In the genomic region with DNA sequence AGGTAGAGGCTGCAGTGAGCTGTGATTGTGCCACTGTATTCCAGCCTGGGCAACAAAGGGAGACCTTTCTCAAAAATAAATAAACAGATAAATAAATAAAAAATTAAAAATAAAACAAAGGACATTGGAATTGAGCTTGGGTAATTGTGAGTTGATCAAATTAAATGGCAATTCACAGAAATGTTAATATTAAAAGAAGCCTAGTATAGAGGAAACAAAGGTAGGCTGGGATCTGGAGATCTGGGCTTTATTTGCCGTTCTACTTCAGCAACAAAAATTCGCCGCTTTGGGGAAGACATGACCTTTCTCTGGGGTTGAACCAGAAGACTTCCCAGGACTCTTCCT, we compare ENCODE assay signal across 8 cellular contexts. TPM values are rescaled to one million over a fixed set of nuclear protein-coding genes. Genes with fewer than 3 reads are reported as not detected.
DNase-seq lines count a peak whose midpoint lies in the region; ATAC-seq and TF ChIP-seq lines count a peak whose summit lies in the region.

No MANE protein-coding gene starts in this region.

- H2AFZ ChIP-seq in neural progenitor cell (replicated peaks): peak overlapping the region; percentile 90

- H4K20me1 ChIP-seq in neural progenitor cell (ENCODE audit: low read depth): no peaks in the 10 kb centered on the region

- peak overlapping the region; percentile 95 to 99 (median 98) for H3K4me3 Mint-ChIP-seq in CD4-positive, CD25-positive, alpha-beta regulatory T cell
- H3K4me3 Mint-ChIP-seq in neural progenitor cell: peak overlapping the region; percentile 100

- H3K9me3 ChIP-seq in CD4-positive, CD25-positive, alpha-beta regulatory T cell (ENCODE audit: control insufficient read depth in 2 of 2, low read length in 2 of 2): no peaks in the 10 kb centered on the region
- no peaks in the 10 kb centered on the region for H3K9me3 ChIP-seq in effector memory CD4-positive, alpha-beta T cell (ENCODE audit: control insufficient read depth, low read length)
- H3K9me3 ChIP-seq in neural progenitor cell (ENCODE audit: low read depth): no peaks in the 10 kb centered on the region

- H3K36me3 ChIP-seq in CD4-positive, CD25-positive, alpha-beta regulatory T cell (ENCODE audit: control insufficient read depth, insufficient read depth, low read length): peaks cover 28% of the 10 kb centered on the region
- H3K36me3 ChIP-seq in effector memory CD4-positive, alpha-beta T cell (ENCODE audit: control insufficient read depth, insufficient read depth, low read length): peaks cover 21% of the 10 kb centered on the region
- H3K36me3 ChIP-seq in neural progenitor cell: no peaks in the 10 kb centered on the region

- peaks cover 12% of the 10 kb centered on the region for H3K27me3 Mint-ChIP-seq in CD4-positive, CD25-positive, alpha-beta regulatory T cell
- peaks cover 5% of the 10 kb centered on the region for H3K27me3 Mint-ChIP-seq in neural progenitor cell (ENCODE audit: insufficient read depth, low read depth)

- no peaks in the 10 kb centered on the region for H3K27me3 ChIP-seq in CD4-positive, CD25-positive, alpha-beta regulatory T cell (ENCODE audit: control insufficient read depth, insufficient read depth, low read length)
- no peaks in the 10 kb centered on the region for H3K27me3 ChIP-seq in effector memory CD4-positive, alpha-beta T cell (replicated peaks; ENCODE audit: control insufficient read depth, insufficient read depth, low read length, poor library complexity, severe bottlenecking)
- no peaks in the 10 kb centered on the region for H3K27me3 ChIP-seq in neural progenitor cell

- H3K27ac Mint-ChIP-seq in CD4-positive, CD25-positive, alpha-beta regulatory T cell: peak overlapping the region; percentile 97 to 99 (median 99)
- H3K27ac Mint-ChIP-seq in neural progenitor cell: peak overlapping the region; percentile 99

- in situ Hi-C loops in G401 (cut with HindIII; ENCODE audit: low sequenced_read_pairs): no loop called here

- peak overlapping the region; percentile 93 for H3K4me3 ChIP-seq in CD4-positive, CD25-positive, alpha-beta regulatory T cell (ENCODE audit: low read depth, low read length)
- H3K4me3 ChIP-seq in NB4 (ENCODE audit: low read depth, low read length) (peak overlapping the region; percentile 92), neural progenitor cell (peak overlapping the region; percentile 71)
- peak overlapping the region; percentile 85 for H3K4me3 ChIP-seq in effector memory CD4-positive, alpha-beta T cell (ENCODE audit: insufficient read depth, low read depth, low read length, poor library complexity, severe bottlenecking)

- TF ChIP-seq POLR2A in NB4 (IDR thresholded peaks at IDR 0.05; ENCODE audit: extremely low read depth, insufficient read length): no peak

- H3K9ac ChIP-seq in neural progenitor cell: peak overlapping the region; percentile 77

- H3K9me3 Mint-ChIP-seq in CD4-positive, CD25-positive, alpha-beta regulatory T cell: no peaks in the 10 kb centered on the region
- no peaks in the 10 kb centered on the region for H3K9me3 Mint-ChIP-seq in neural progenitor cell

- peaks cover 4 to 31% (median 18%) of the 10 kb centered on the region in 4 donors for H3K4me1 Mint-ChIP-seq in CD4-positive, CD25-positive, alpha-beta regulatory T cell
- peaks cover 28% of the 10 kb centered on the region for H3K4me1 Mint-ChIP-seq in neural progenitor cell

- no peak for DNase-seq in CD4-positive, CD25-positive, alpha-beta regulatory T cell
- DNase-seq in NB4 (ENCODE audit: low read depth) (no peak), neural progenitor cell (ENCODE audit: low spot score) (no peak), mucosa of gallbladder (ENCODE audit: low spot score) (no peak), epidermal melanocyte (ENCODE audit: insufficient read length, low spot score) (no peak), G401 (ENCODE audit: low spot score) (no peak), superior temporal gyrus (ENCODE audit: extremely low spot score) (no peak)
- DNase-seq in effector memory CD4-positive, alpha-beta T cell: no peak

- H3K4me1 ChIP-seq in CD4-positive, CD25-positive, alpha-beta regulatory T cell (ENCODE audit: control insufficient read depth, insufficient read depth, low read length, poor library complexity, severe bottlenecking): peaks cover 19% of the 10 kb centered on the region
- peaks cover 6% of the 10 kb centered on the region for H3K4me1 ChIP-seq in effector memory CD4-positive, alpha-beta T cell (ENCODE audit: control insufficient read depth, insufficient read depth, low read length, poor library complexity, severe bottlenecking)
- no peaks in the 10 kb centered on the region for H3K4me1 ChIP-seq in neural progenitor cell

- H3K79me2 ChIP-seq in neural progenitor cell (ENCODE audit: low read depth): peaks cover 12% of the 10 kb centered on the region

- peaks cover 19% of the 10 kb centered on the region for H3K36me3 Mint-ChIP-seq in CD4-positive, CD25-positive, alpha-beta regulatory T cell
- H3K36me3 Mint-ChIP-seq in neural progenitor cell: peaks cover 5% of the 10 kb centered on the region

- peak overlapping the region; percentile 86 for H3K27ac ChIP-seq in CD4-positive, CD25-positive, alpha-beta regulatory T cell (ENCODE audit: insufficient read depth, low read length, poor library complexity, severe bottlenecking)
- peak overlapping the region; percentile 81 for H3K27ac ChIP-seq in effector memory CD4-positive, alpha-beta T cell (ENCODE audit: insufficient read depth, low read length, poor library complexity, severe bottlenecking)
- H3K27ac ChIP-seq in neural progenitor cell: no peak overlapping the region

- peak overlapping the region; percentile 86 for H3K4me2 ChIP-seq in neural progenitor cell

- peak in 1 of 2 donors; percentile 16 for ATAC-seq in CD4-positive, CD25-positive, alpha-beta regulatory T cell (ENCODE audit: low read depth in 2 of 2)

- TF ChIP-seq CTCF in NB4 (IDR thresholded peaks at IDR 0.05; ENCODE audit: low read depth, low read length) (no peak), neural progenitor cell (IDR thresholded peaks at IDR 0.05) (no peak)

- H3F3A ChIP-seq in neural progenitor cell (ENCODE audit: low read depth): peaks cover 6% of the 10 kb centered on the region

RNA-seq across cellular contexts. Expression of a gene that starts 0.3 kb away (rescaled TPM):
- 29.4 TPM for total RNA-seq in CD4-positive, CD25-positive, alpha-beta regulatory T cell
- polyA plus RNA-seq in CD4-positive, CD25-positive, alpha-beta regulatory T cell: 10 to 100 TPM; 62.8 to 73.3 (median 71.4) TPM
- total RNA-seq in neural progenitor cell (ENCODE audit: low replicate concordance): 77.5 and 114 TPM in 2 replicates
- total RNA-seq in mucosa of gallbladder: 57.1 TPM
- 150 and 199 TPM in 2 replicates for total RNA-seq in G401 (2014; rRNA removed; shearing (Covaris generic))

RNA-seq across cellular contexts. Expression of a gene that starts 7.5 kb away (rescaled TPM):
- total RNA-seq in CD4-positive, CD25-positive, alpha-beta regulatory T cell: not detected
- under 1 TPM in 1 of 4 donors, not detected in 3; 0.09 TPM for polyA plus RNA-seq in CD4-positive, CD25-positive, alpha-beta regulatory T cell
- 0.12 TPM in 1 of 2 replicates, not detected in the other for total RNA-seq in neural progenitor cell (ENCODE audit: low replicate concordance)
- 0.37 TPM for total RNA-seq in mucosa of gallbladder
- not detected in 2 replicates for total RNA-seq in G401 (2014; rRNA removed; shearing (Covaris generic))

RNA-seq across cellular contexts. Expression of a gene that starts 11.9 kb away (rescaled TPM):
- not detected for total RNA-seq in CD4-positive, CD25-positive, alpha-beta regulatory T cell
- polyA plus RNA-seq in CD4-positive, CD25-positive, alpha-beta regulatory T cell: not detected
- total RNA-seq in neural progenitor cell (ENCODE audit: low replicate concordance) (0.51 and 5.8 TPM in 2 replicates), mucosa of gallbladder (22.7 TPM)
- 0.51 and 1.5 TPM in 2 replicates for total RNA-seq in G401 (2014; rRNA removed; shearing (Covaris generic))

RNA-seq across cellular contexts. Expression of a gene that starts 25.6 kb away (rescaled TPM):
- 12.8 TPM for total RNA-seq in CD4-positive, CD25-positive, alpha-beta regulatory T cell
- polyA plus RNA-seq in CD4-positive, CD25-positive, alpha-beta regulatory T cell: 100 to 1,000 TPM; 147 to 162 (median 156) TPM
- total RNA-seq in neural progenitor cell (ENCODE audit: low replicate concordance): 61.2 and 74.5 TPM in 2 replicates
- 78.0 TPM for total RNA-seq in mucosa of gallbladder
- total RNA-seq in G401 (2014; rRNA removed; shearing (Covaris generic)): 53.7 and 75.4 TPM in 2 replicates

RNA-seq across cellular contexts. Expression of a gene that starts 25.7 kb away (rescaled TPM):
- not detected for total RNA-seq in CD4-positive, CD25-positive, alpha-beta regulatory T cell
- polyA plus RNA-seq in CD4-positive, CD25-positive, alpha-beta regulatory T cell: under 1 TPM; 0.15 to 0.42 (median 0.28) TPM
- total RNA-seq in neural progenitor cell (ENCODE audit: low replicate concordance): 0.06 TPM in 1 of 2 replicates, not detected in the other
- 0.89 TPM for total RNA-seq in mucosa of gallbladder
- 0.18 TPM in 1 of 2 replicates, not detected in the other for total RNA-seq in G401 (2014; rRNA removed; shearing (Covaris generic))
